8 cellular contexts compared by ENCODE assay signal in the genomic region with DNA sequence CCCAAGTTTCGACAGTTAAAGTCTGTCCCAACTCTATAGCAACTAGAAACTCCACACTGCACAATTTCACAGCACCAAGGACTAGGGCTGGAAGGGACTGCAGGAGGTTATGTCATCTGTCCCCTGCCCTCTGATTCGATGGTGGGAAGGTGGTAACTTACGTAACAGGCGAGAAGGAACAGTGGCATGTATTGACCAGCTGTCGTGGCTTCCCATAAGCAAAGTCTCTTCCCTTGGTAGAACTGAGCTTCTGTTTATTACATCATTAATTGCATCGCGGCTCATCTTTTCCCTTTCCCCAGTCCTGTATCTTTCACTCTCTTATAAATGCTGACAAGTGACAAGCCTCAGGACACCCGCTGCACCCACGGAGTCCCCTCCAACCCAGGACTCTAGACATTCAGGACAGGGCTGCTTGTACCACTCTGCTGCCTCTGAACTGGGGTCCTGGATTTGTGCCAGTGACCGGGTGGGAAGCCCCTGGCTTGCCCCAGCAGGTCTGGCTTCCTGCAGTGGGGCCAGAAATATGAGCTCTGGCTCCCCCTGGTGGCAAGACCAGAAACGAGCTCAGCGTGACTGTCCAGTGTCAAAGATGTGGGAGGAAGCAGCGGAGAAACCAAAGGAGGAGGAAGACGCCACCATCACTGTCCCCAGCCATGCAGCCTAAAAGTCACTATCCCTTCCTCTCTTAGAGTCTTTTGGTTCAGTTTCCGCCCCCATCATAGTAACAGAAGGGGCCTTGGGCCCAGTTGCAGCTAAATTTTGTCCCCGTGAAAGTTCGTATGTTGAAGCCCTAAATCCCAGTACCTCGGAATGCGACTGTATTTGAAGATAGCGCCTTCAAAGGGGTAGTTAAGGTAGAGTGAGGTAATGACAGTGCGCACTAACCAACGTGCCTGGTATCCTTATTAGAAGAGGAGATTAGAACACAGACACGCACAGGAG.
DNase-seq lines count a peak whose midpoint lies in the region; ATAC-seq and TF ChIP-seq lines count a peak whose summit lies in the region.

No MANE protein-coding gene starts in this region.

- ATAC-seq in WTC11 (peak; percentile 54), left lung (peak; percentile 79), HG02759 (IDR thresholded peaks at IDR 0.05; ENCODE audit: unreplicated experiment) (no peak)

- intact Hi-C loops in left lung (cut with DNase I), result no loop called here

- TF ChIP-seq CTCF in WTC11 (IDR thresholded peaks at IDR 0.05) (peak; percentile 82), cardiac fibroblast (IDR thresholded peaks at IDR 0.05; ENCODE audit: low read depth, low read length) (peak; percentile 79), left lung (IDR thresholded peaks at IDR 0.05) (peak; percentile 67 to 68)

- peaks cover 4% of the 10 kb centered on the region; the same call in 1 of the 2 replicates for H3K36me3 Mint-ChIP-seq in WTC11

- CTCF ChIA-PET in WTC11 (lab: Charles Lee), result interaction anchor here (0.5 to 7.1 kb wide), 81 partner anchors 9 to 1231 kb away, joined by 3 to 94 read pairs (median 4); partner anchors contain the start of genes ISX and TOM1

- peak; percentile 26 for DNase-seq in NCI-H510A treated with DMSO at 0.1 percent for 48 hours (lab: John Stamatoyannopoulos, UW)
- no peak for DNase-seq in NCI-H510A (lab: John Stamatoyannopoulos, UW)
- DNase-seq in LHCN-M2 (ENCODE audit: low read depth), result peak; percentile 43
- peak; percentile 89 for DNase-seq in WTC11 (ENCODE audit: low spot score)
- peak; percentile 57 for DNase-seq in cardiac fibroblast (ENCODE audit: low read depth in 2 of 2)
- DNase-seq in left lung, result peak in 1 of 2 donors; percentile 45
- DNase-seq in stimulated activated CD8-positive, alpha-beta memory T cell treated with anti-CD3 and anti-CD28 coated beads, Interleukin-12 subunit alpha, Interleukin-12 subunit beta, amount 100 ng/mL, for 4 hours (ENCODE audit: low read depth), result peak; percentile 20

- peaks cover 35% of the 10 kb centered on the region for H3K4me1 Mint-ChIP-seq in WTC11

- no peaks in the 10 kb centered on the region for H3K4me1 ChIP-seq in left lung

- H3K4me3 ChIP-seq in cardiac fibroblast (replicated peaks in 1 of 2; ENCODE audit: low read depth in 2 of 2, low read length in 2 of 2) (no peak overlapping the region), left lung (no peak overlapping the region)

- no peak overlapping the region for H3K27ac Mint-ChIP-seq in WTC11

- peaks cover 23% of the 10 kb centered on the region for H3K27me3 Mint-ChIP-seq in WTC11 (ENCODE audit: low read depth)

- POLR2A ChIA-PET in WTC11 (lab: Charles Lee), result no interaction called here

- H3K9me3 Mint-ChIP-seq in WTC11, result peaks cover 9% of the 10 kb centered on the region

- H3K27me3 ChIP-seq in left lung, result peaks cover 0 to 45% of the 10 kb centered on the region in 2 donors

- no peaks in the 10 kb centered on the region for H3K9me3 ChIP-seq in left lung

- no peak overlapping the region for H3K4me3 Mint-ChIP-seq in WTC11

- H3K36me3 ChIP-seq in left lung, result no peaks in the 10 kb centered on the region

- no peak overlapping the region for H3K27ac ChIP-seq in left lung

TF ChIP-seq in WTC11, 78 proteins besides CTCF, POLR2A, EP300 and RAD21:
- TF ChIP-seq GABPB1 (CRISPR knock-in tag; IDR thresholded peaks at IDR 0.05), result no peak
- no peak for TF ChIP-seq SMAD3 (CRISPR knock-in tag; IDR thresholded peaks at IDR 0.05; ENCODE audit: borderline replicate concordance)
- TF ChIP-seq KAT7 (CRISPR knock-in tag; IDR thresholded peaks at IDR 0.05; ENCODE audit: borderline replicate concordance), result no peak
- peak; percentile 34; the same call in 1 of the 2 replicates for TF ChIP-seq ZNF423 (CRISPR knock-in tag; IDR thresholded peaks at IDR 0.05)
